Comparison of ENCODE assay signal across 8 cellular contexts in genomic region chr9:137222190-137223077, GRCh38. TPM values are rescaled to one million over a fixed set of nuclear protein-coding genes. Genes with fewer than 3 reads are reported as not detected.
DNase-seq lines count a peak whose midpoint lies in the region; ATAC-seq and TF ChIP-seq lines count a peak whose summit lies in the region.

RNF208 (minus strand) TSS chr9:137222240; CDS start chr9:137221212, 1,028 bp downstream.

- peak within 1 kb of the TSS; percentile 95 for H3K4me3 Mint-ChIP-seq in stimulated activated naive CD8-positive, alpha-beta T cell treated with anti-CD3 and anti-CD28 coated beads, Interleukin-15, amount 100 ng/mL, for 72 hours

- H3K27ac Mint-ChIP-seq in stimulated activated naive CD8-positive, alpha-beta T cell treated with anti-CD3 and anti-CD28 coated beads, Interleukin-15, amount 100 ng/mL, for 72 hours: peak within 1 kb of the TSS; percentile 25 to 68

- peak within 1 kb of the TSS; percentile 79 for H3K4me3 ChIP-seq in adipocyte (ENCODE audit: low read length)
- peak within 1 kb of the TSS; percentile 66 for H3K4me3 ChIP-seq in iPS-18c (ENCODE audit: insufficient read depth, low read depth, low read length)

- DNase-seq in adipocyte (ENCODE audit: low read depth) (peak; percentile 48), inferior parietal cortex (ENCODE audit: extremely low spot score) (no peak), omental fat pad (ENCODE audit: low spot score) (no peak)
- peak in 1 of 2 donors; percentile 51 for DNase-seq in stimulated activated naive CD8-positive, alpha-beta T cell treated with anti-CD3 and anti-CD28 coated beads, Interleukin-15, amount 100 ng/mL, for 72 hours

- peaks cover 3% of the 10 kb centered on the region for H3K27me3 Mint-ChIP-seq in stimulated activated naive CD8-positive, alpha-beta T cell treated with anti-CD3 and anti-CD28 coated beads, Interleukin-15, amount 100 ng/mL, for 72 hours

- H3K9ac ChIP-seq in adipocyte (ENCODE audit: low read length): peak within 1 kb of the TSS; percentile 73

- peaks cover 28% of the 10 kb centered on the region for H3K4me1 ChIP-seq in adipocyte (ENCODE audit: control insufficient read depth, insufficient read depth, low read length)

- ATAC-seq in GM18870 (IDR thresholded peaks at IDR 0.05; ENCODE audit: unreplicated experiment) (peak; percentile 1), HG03439 (IDR thresholded peaks at IDR 0.05; ENCODE audit: unreplicated experiment) (peak; percentile 11), HG03095 (IDR thresholded peaks at IDR 0.05; ENCODE audit: unreplicated experiment) (no peak), omental fat pad (ENCODE audit: low FRiP score) (no peak)
- peak; percentile 13 for ATAC-seq in stimulated activated naive CD8-positive, alpha-beta T cell treated with anti-CD3 and anti-CD28 coated beads, Interleukin-15, amount 100 ng/mL, for 72 hours

- H3K27me3 ChIP-seq in adipocyte (replicated peaks; ENCODE audit: control insufficient read depth, insufficient read depth, low read length): no peaks in the 10 kb centered on the region

- H3K36me3 ChIP-seq in adipocyte (ENCODE audit: control insufficient read depth, insufficient read depth, low read length, severe bottlenecking): no peaks in the 10 kb centered on the region

- peaks cover 25% of the 10 kb centered on the region for H3K4me1 Mint-ChIP-seq in stimulated activated naive CD8-positive, alpha-beta T cell treated with anti-CD3 and anti-CD28 coated beads, Interleukin-15, amount 100 ng/mL, for 72 hours

- no peaks in the 10 kb centered on the region for H3K9me3 Mint-ChIP-seq in stimulated activated naive CD8-positive, alpha-beta T cell treated with anti-CD3 and anti-CD28 coated beads, Interleukin-15, amount 100 ng/mL, for 72 hours

- TF ChIP-seq CTCF in omental fat pad (IDR thresholded peaks at IDR 0.05): no peak

- H3K9me3 ChIP-seq in adipocyte (ENCODE audit: control insufficient read depth, low read length) (no peaks in the 10 kb centered on the region), iPS-18c (ENCODE audit: control insufficient read depth, insufficient read depth, low read length) (peaks cover 2% of the 10 kb centered on the region)

RNA-seq across cellular contexts. Expression of gene RNF208, which starts in this region (rescaled TPM):
- total RNA-seq in omental fat pad: 1 to 10 TPM in 1 of 4 donors, under 1 TPM in 2, not detected in 1; 0.65 to 1.0 (median 0.72) TPM

Comparison
In these comparisons a context has a peak if more than half of its experiments do, and no peak if none do; other contexts are left out.
1. ATAC-seq: peak in GM18870 (single experiment), HG03439 (single experiment) and stimulated activated naive CD8-positive, alpha-beta T cell treated with anti-CD3 and anti-CD28 coated beads, Interleukin-15, amount 100 ng/mL, for 72 hours (single experiment); none in HG03095 (single experiment) and omental fat pad (single experiment).